9 cellular contexts compared by ENCODE assay signal in genomic region chr3:126472277-126473006, GRCh38. TPM values are rescaled to one million over a fixed set of nuclear protein-coding genes. Genes with fewer than 3 reads are reported as not detected.
A peak's percentile ranks its signal among the peaks of the same experiment; 100 is the strongest.
DNase-seq lines count a peak whose midpoint lies in the region; ATAC-seq and TF ChIP-seq lines count a peak whose summit lies in the region.
"Had no signal": no experiment of that assay in that cellular context is flagged by ENCODE, and none has a peak within 500 bp of the region (broad histone marks: within the 10 kb centered on the region; RNA-seq: fewer than 3 reads in every experiment).

No MANE protein-coding gene starts in this region.

- peaks cover 34 to 83% (median 60%) of the 10 kb centered on the region in 6 donors for H3K4me1 ChIP-seq in spleen

- ATAC-seq in GM21717 (IDR thresholded peaks at IDR 0.05; ENCODE audit: unreplicated experiment) (no peak), HG03460 (IDR thresholded peaks at IDR 0.05; ENCODE audit: unreplicated experiment) (no peak)

- TF ChIP-seq POLR2A in spleen (IDR thresholded peaks at IDR 0.05) = no peak

- peak; percentile 7 for TF ChIP-seq CTCF in kidney epithelial cell (IDR thresholded peaks at IDR 0.05; ENCODE audit: insufficient read depth, low read length, poor library complexity, severe bottlenecking)
- peak in 3 of 11 experiments; percentile 9 to 18 (median 15) for TF ChIP-seq CTCF in spleen (IDR thresholded peaks at IDR 0.05 in 8 of 11, conservative IDR thresholded peaks at IDR 0.05 in 3 of 11)

- in situ Hi-C loops in T47D (cut with HindIII; ENCODE audit: low pct_unique_long_range_greater_than_20kb, low sequenced_read_pairs) = no loop called here

- no peaks in the 10 kb centered on the region for H3K27me3 ChIP-seq in kidney epithelial cell (ENCODE audit: control insufficient read depth, insufficient read depth, low read length)
- no peaks in the 10 kb centered on the region for H3K27me3 ChIP-seq in spleen (replicated peaks in 1 of 7)
- H3K27me3 ChIP-seq: ovary had no signal

- 36 to 53% (median 42%) methylated on average over 8 of the region's 8 CpGs for WGBS in spleen, 5 donors

- peak overlapping the region in 7 of 8 donors; percentile 30 to 84 (median 76) for H3K27ac ChIP-seq in spleen
- H3K27ac ChIP-seq: ovary had no signal

- no peaks in the 10 kb centered on the region for H3K9me3 ChIP-seq in spleen
- H3K9me3 ChIP-seq: ovary had no signal

- H3K36me3 ChIP-seq in kidney epithelial cell (ENCODE audit: control insufficient read depth, insufficient read depth, low read length) = peaks cover 8% of the 10 kb centered on the region
- peaks cover 0 to 48% (median 44%) of the 10 kb centered on the region in 6 donors for H3K36me3 ChIP-seq in spleen
- H3K36me3 ChIP-seq: ovary had no signal

- intact Hi-C loops in spleen (cut with DNase I; ENCODE audit: low total_unique reads) = no loop called here

- DNase-seq in Ammon's horn (ENCODE audit: low spot score) (peak; percentile 82), HCEC 1CT (peak; percentile 90), NOMO-1 treated with dmso at 0.1 percent for 144 hours (lab: John Stamatoyannopoulos, UW; ENCODE audit: unreplicated experiment) (peak; percentile 97), T47D (ENCODE audit: low read depth in 1 of 2, low spot score in 1 of 2) (peak; percentile 82 to 85), kidney epithelial cell (ENCODE audit: low read depth) (peak; percentile 83), spleen (peak; percentile 89)

- H3K4me3 ChIP-seq in kidney epithelial cell (ENCODE audit: low read depth, low read length) (no peak overlapping the region), spleen (peak overlapping the region in 5 of 8 donors; percentile 9 to 90 (median 65))
- H3K4me3 ChIP-seq: ovary had no signal

RNA-seq across cellular contexts. Expression of gene ZXDC, which starts 3.2 kb away (rescaled TPM):
- 38.4 and 39.4 TPM in 2 replicates for total RNA-seq in kidney epithelial cell
- total RNA-seq in spleen = 10 to 100 TPM; 32.4 to 75.3 (median 50.0) TPM
- polyA plus RNA-seq in spleen = 10 to 100 TPM in 2 of 3 donors, 1 to 10 TPM in 1; 7.5 to 14.6 (median 13.2) TPM

RNA-seq across cellular contexts. Expression of gene UROC1, which starts 45.1 kb away (rescaled TPM):
- total RNA-seq in kidney epithelial cell (not detected in 2 replicates), spleen (under 1 TPM in 1 of 7 donors, not detected in 6; 0.16 TPM)
- polyA plus RNA-seq in spleen = under 1 TPM; 0.02 to 0.03 (median 0.02) TPM

RNA-seq across cellular contexts. Expression of gene CHST13, which starts 51.5 kb away (rescaled TPM):
- 1.1 TPM in 1 of 2 replicates, not detected in the other for total RNA-seq in kidney epithelial cell
- total RNA-seq in spleen = 10 to 100 TPM in 1 of 7 donors, 1 to 10 TPM in 6; 2.4 to 11.2 (median 5.6) TPM
- polyA plus RNA-seq in spleen = 1 to 10 TPM in 2 of 3 donors, under 1 TPM in 1; 0.26 to 1.8 (median 1.0) TPM
